ENCODE assay signal across 8 cellular contexts in the genomic region with DNA sequence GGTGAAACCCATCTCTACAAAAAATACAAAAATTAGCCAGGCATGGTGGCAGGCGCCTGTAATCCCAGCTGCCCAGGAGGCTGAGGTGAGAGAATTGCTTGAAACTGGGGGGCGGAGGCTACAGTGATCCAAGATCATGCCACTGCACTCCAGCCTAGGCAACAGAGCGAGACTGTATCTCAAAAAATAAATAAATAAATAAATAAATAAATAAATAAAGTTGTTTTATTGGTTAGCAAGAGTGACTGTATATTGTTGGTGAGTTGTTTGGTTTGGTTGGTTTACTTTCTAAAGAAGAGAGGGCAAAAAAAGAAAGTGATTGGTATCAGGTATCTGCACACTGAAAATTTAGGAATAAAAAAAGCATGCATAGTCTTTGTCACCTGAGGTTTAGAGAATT.
"Had no signal": no experiment of that assay in that cellular context is flagged by ENCODE, and none has a peak within 500 bp of the region (broad histone marks: within the 10 kb centered on the region; RNA-seq: fewer than 3 reads in every experiment).

No MANE protein-coding gene starts in this region.

- H3K9me3 Mint-ChIP-seq: IgD-negative memory B cell had no signal

- FAIRE-seq: HepG2, HTR-8/SVneo, K562 had no signal

- H3K4me1 Mint-ChIP-seq: IgD-negative memory B cell had no signal

- H3K27me3 Mint-ChIP-seq: IgD-negative memory B cell had no signal

- H3K4me3 Mint-ChIP-seq: IgD-negative memory B cell had no signal

- H3K4me3 ChIP-seq: K562 had no signal

- H3K27ac Mint-ChIP-seq: IgD-negative memory B cell had no signal

- H3K27ac ChIP-seq: HL-60 had no signal

- DNase-seq: IMR-90, KBM-7, KG1 had no signal
